In genomic region chr14:28875937-28876910, GRCh38 we compare ENCODE assay signal across 15 cellular contexts.
DNase-seq lines count a peak whose midpoint lies in the region; ATAC-seq, FAIRE-seq and TF ChIP-seq lines count a peak whose summit lies in the region.
"Had no signal": no experiment of that assay in that cellular context is flagged by ENCODE, and none has a peak within 500 bp of the region (broad histone marks: within the 10 kb centered on the region; RNA-seq: fewer than 3 reads in every experiment).

No MANE protein-coding gene starts in this region.

- no peak overlapping the region for H2AFZ ChIP-seq in PC-9

- no peaks in the 10 kb centered on the region for H3K79me2 ChIP-seq in PC-9 (ENCODE audit: low read depth)

- WGBS in endodermal cell (ENCODE audit: insufficient coverage in 1 of 2, insufficient read length in 1 of 2), 2 experiments: 66 to 80% methylated on average over 3 to 7 of the region's 7 CpGs

- H3K27me3 Mint-ChIP-seq in endodermal cell (ENCODE audit: insufficient read depth): no peaks in the 10 kb centered on the region
- H3K27me3 Mint-ChIP-seq in activated naive CD8-positive, alpha-beta T cell treated with anti-CD3 and anti-CD28 coated beads for 36 hours: no peaks in the 10 kb centered on the region
- H3K27me3 Mint-ChIP-seq: stimulated activated naive CD8-positive, alpha-beta T cell treated with anti-CD3 and anti-CD28 coated beads, Interleukin-15, amount 100 ng/mL, for 72 hours had no signal

- no peaks in the 10 kb centered on the region for H3K9me3 Mint-ChIP-seq in endodermal cell
- H3K9me3 Mint-ChIP-seq in activated naive CD8-positive, alpha-beta T cell treated with anti-CD3 and anti-CD28 coated beads for 36 hours: no peaks in the 10 kb centered on the region
- H3K9me3 Mint-ChIP-seq: activated T-cell treated with anti-CD3 and anti-CD28 coated beads, Interleukin-2, amount 50 U/mL, for 72 hours; stimulated activated naive CD8-positive, alpha-beta T cell treated with anti-CD3 and anti-CD28 coated beads, Interleukin-15, amount 100 ng/mL, for 72 hours had no signal

- no peaks in the 10 kb centered on the region for H3F3A ChIP-seq in PC-9 (ENCODE audit: insufficient read depth, low read depth)

- H3K4me2 ChIP-seq in PC-9: no peak overlapping the region

- H3K27me3 ChIP-seq in endodermal cell (ENCODE audit: control insufficient read depth, insufficient read depth, low read length, poor library complexity, severe bottlenecking): no peaks in the 10 kb centered on the region
- H3K27me3 ChIP-seq in PC-9 (ENCODE audit: insufficient read depth, low read depth): no peaks in the 10 kb centered on the region
- H3K27me3 ChIP-seq: adrenal gland had no signal

- DNase-seq in D721Med (ENCODE audit: insufficient read length, low spot score) (no peak), NCI-H146 treated with DMSO at 0.1 percent for 48 hours (lab: John Stamatoyannopoulos, UW; ENCODE audit: unreplicated experiment) (peak; percentile 95), NCI-H345 treated with DMSO at 0.1 percent for 48 hours (lab: John Stamatoyannopoulos, UW; ENCODE audit: unreplicated experiment) (peak; percentile 100), endodermal cell (peak; percentile 53), T-helper 9 cell (no peak), PC-9 (no peak)
- no peak for DNase-seq in activated naive CD8-positive, alpha-beta T cell treated with anti-CD3 and anti-CD28 coated beads for 36 hours
- DNase-seq: activated T-cell treated with anti-CD3 and anti-CD28 coated beads, Interleukin-2, amount 50 U/mL, for 72 hours; adrenal gland; stimulated activated naive CD8-positive, alpha-beta T cell treated with anti-CD3 and anti-CD28 coated beads, Interleukin-15, amount 100 ng/mL, for 72 hours had no signal

- no peaks in the 10 kb centered on the region for H4K20me1 ChIP-seq in PC-9 (ENCODE audit: insufficient read depth)

- H3K36me3 Mint-ChIP-seq in endodermal cell (ENCODE audit: low read depth): no peaks in the 10 kb centered on the region
- no peaks in the 10 kb centered on the region for H3K36me3 Mint-ChIP-seq in activated naive CD8-positive, alpha-beta T cell treated with anti-CD3 and anti-CD28 coated beads for 36 hours

- TF ChIP-seq CTCF in D721Med (IDR thresholded peaks at IDR 0.05; ENCODE audit: insufficient read depth, missing control alignments) (no peak), endodermal cell (conservative IDR thresholded peaks at IDR 0.05) (no peak), PC-9 (conservative IDR thresholded peaks at IDR 0.05) (no peak)

- BruUV-seq in PC-9 (replicated peaks; lab: Mats Ljungman, UMichigan): no TSS peak

- no peak overlapping the region for H3K9ac ChIP-seq in endodermal cell (ENCODE audit: extremely low read depth, low read length, poor library complexity, severe bottlenecking)

- no peaks in the 10 kb centered on the region for H3K9me3 ChIP-seq in endodermal cell (ENCODE audit: control insufficient read depth, low read length)
- no peaks in the 10 kb centered on the region for H3K9me3 ChIP-seq in PC-9 (ENCODE audit: insufficient read depth, low read depth)
- H3K9me3 ChIP-seq: adrenal gland had no signal

- H3K4me1 ChIP-seq in endodermal cell (ENCODE audit: control insufficient read depth, insufficient read depth, low read length) (no peaks in the 10 kb centered on the region), PC-9 (replicated peaks; ENCODE audit: insufficient read depth) (no peaks in the 10 kb centered on the region)
- H3K4me1 ChIP-seq: adrenal gland had no signal

- intact Hi-C loops in PC-9 (cut with micrococcal nuclease; ENCODE audit: unreplicated experiment): no loop called here

- H3K4me1 Mint-ChIP-seq in endodermal cell: peaks cover 9% of the 10 kb centered on the region
- H3K4me1 Mint-ChIP-seq in activated naive CD8-positive, alpha-beta T cell treated with anti-CD3 and anti-CD28 coated beads for 36 hours: no peaks in the 10 kb centered on the region
- H3K4me1 Mint-ChIP-seq: stimulated activated naive CD8-positive, alpha-beta T cell treated with anti-CD3 and anti-CD28 coated beads, Interleukin-15, amount 100 ng/mL, for 72 hours had no signal

- H3K36me3 ChIP-seq in endodermal cell (ENCODE audit: control insufficient read depth, insufficient read depth, low read length) (no peaks in the 10 kb centered on the region), PC-9 (ENCODE audit: low read depth) (no peaks in the 10 kb centered on the region)
- H3K36me3 ChIP-seq: adrenal gland had no signal

- no peak for ATAC-seq in GM19035 (IDR thresholded peaks at IDR 0.05; ENCODE audit: unreplicated experiment)
- ATAC-seq: activated T-cell treated with anti-CD3 and anti-CD28 coated beads, Interleukin-2, amount 50 U/mL, for 72 hours; K562; stimulated activated naive CD8-positive, alpha-beta T cell treated with anti-CD3 and anti-CD28 coated beads, Interleukin-15, amount 100 ng/mL, for 72 hours had no signal

- no peaks in the 10 kb centered on the region for H3K9me2 ChIP-seq in PC-9 (ENCODE audit: insufficient read depth)

- H3K27ac ChIP-seq in endodermal cell (ENCODE audit: low read depth, low read length) (peak overlapping the region; percentile 66), PC-9 (no peak overlapping the region)
- H3K27ac ChIP-seq: adrenal gland, epithelial cell of prostate had no signal

- FAIRE-seq in D721Med (lab: Jason Lieb, UNC): peak; percentile 79
- FAIRE-seq: islet of Langerhans, K562 had no signal

- no peak overlapping the region for H3K4me3 Mint-ChIP-seq in endodermal cell
- H3K4me3 Mint-ChIP-seq in activated naive CD8-positive, alpha-beta T cell treated with anti-CD3 and anti-CD28 coated beads for 36 hours: no peak overlapping the region
- H3K4me3 Mint-ChIP-seq: activated T-cell treated with anti-CD3 and anti-CD28 coated beads, Interleukin-2, amount 50 U/mL, for 72 hours; stimulated activated naive CD8-positive, alpha-beta T cell treated with anti-CD3 and anti-CD28 coated beads, Interleukin-15, amount 100 ng/mL, for 72 hours; T-helper 2 cell treated with Interferon-gamma antibody and Interleukin-4, amounts not matched to agents 5 μg/mL and 100 μg/mL, for 36 hours had no signal

- POLR2A ChIA-PET in PC-9 (lab: Charles Lee; ENCODE audit: unreplicated experiment): no interaction called here

- H3K27ac Mint-ChIP-seq in endodermal cell: peak overlapping the region; percentile 31
- H3K27ac Mint-ChIP-seq in activated naive CD8-positive, alpha-beta T cell treated with anti-CD3 and anti-CD28 coated beads for 36 hours: no peak overlapping the region
- H3K27ac Mint-ChIP-seq: activated T-cell treated with anti-CD3 and anti-CD28 coated beads, Interleukin-2, amount 50 U/mL, for 72 hours; stimulated activated naive CD8-positive, alpha-beta T cell treated with anti-CD3 and anti-CD28 coated beads, Interleukin-15, amount 100 ng/mL, for 72 hours; T-helper 2 cell treated with Interferon-gamma antibody and Interleukin-4, amounts not matched to agents 5 μg/mL and 100 μg/mL, for 36 hours had no signal

- H3K4me3 ChIP-seq in endodermal cell (ENCODE audit: low read length) (no peak overlapping the region), PC-9 (no peak overlapping the region)
- H3K4me3 ChIP-seq: adrenal gland, K562 had no signal

- CTCF ChIA-PET in PC-9 (lab: Charles Lee): no interaction called here

Comparison
In these comparisons a context has a peak if more than half of its experiments do, and no peak if none do; other contexts are left out.
1. DNase-seq: peak in NCI-H146 treated with DMSO at 0.1 percent for 48 hours (single experiment), NCI-H345 treated with DMSO at 0.1 percent for 48 hours (single experiment) and endodermal cell (single experiment); none in D721Med (single experiment), T-helper 9 cell (single experiment), activated naive CD8-positive, alpha-beta T cell treated with anti-CD3 and anti-CD28 coated beads for 36 hours (single experiment) and PC-9 (0 of 2).